ENCODE assay signal across 16 cellular contexts in the genomic region with DNA sequence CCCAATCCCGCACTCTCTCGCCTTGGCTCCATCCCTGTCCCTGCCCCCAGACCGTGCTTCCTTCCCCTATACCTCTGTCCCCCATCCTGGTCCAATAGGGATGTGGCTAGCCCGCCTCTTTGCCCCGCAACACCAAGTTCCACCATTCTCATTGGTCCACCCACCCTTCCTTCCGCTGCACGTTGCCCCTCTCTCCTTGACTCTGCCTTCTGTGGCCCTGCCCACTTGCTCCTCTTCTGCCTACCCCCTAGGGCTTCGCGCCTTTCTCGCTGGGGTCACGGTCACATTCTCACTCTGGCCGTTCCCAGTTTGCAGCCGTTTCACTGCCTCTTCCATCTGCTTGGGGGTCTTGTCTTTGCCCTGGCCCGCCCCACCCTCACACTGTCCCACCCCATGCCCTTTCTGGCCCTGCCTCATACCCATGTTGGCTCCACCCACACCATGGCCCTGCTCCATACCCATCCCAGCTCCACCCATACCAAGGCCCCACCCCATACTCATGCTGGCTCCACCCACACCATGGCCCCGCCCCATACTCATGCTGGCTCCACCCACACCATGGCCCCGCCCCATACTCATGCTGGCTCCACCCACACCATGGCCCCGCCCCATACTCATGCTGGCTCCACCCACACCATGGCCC. TPM values are rescaled to one million over a fixed set of nuclear protein-coding genes. Genes with fewer than 3 reads are reported as not detected.
DNase-seq lines count a peak whose midpoint lies in the region; ATAC-seq, FAIRE-seq and TF ChIP-seq lines count a peak whose summit lies in the region.
"Had no signal": no experiment of that assay in that cellular context is flagged by ENCODE, and none has a peak within 500 bp of the region (broad histone marks: within the 10 kb centered on the region; RNA-seq: fewer than 3 reads in every experiment).

No MANE protein-coding gene starts in this region.

- no peak overlapping the region for H2BK120ac ChIP-seq in H1 (replicated peaks; ENCODE audit: low read depth, low read length)
- no peak overlapping the region for H2BK120ac ChIP-seq in mesendoderm (ENCODE audit: low read depth, low read length)

- WGBS in H1 (ENCODE audit: extremely low coverage in 1 of 2, insufficient coverage in 1 of 2, insufficient read length in 1 of 2, insufficient replicate concordance in 2 of 2, low coverage in 1 of 2, low lambda C conversion rate in 2 of 2, missing lambda C conversion rate in 1 of 2), 2 experiments = 90% methylated on average over 13 of the region's 17 CpGs; no CpG with 5 or more reads in 1 of the 2 experiments
- no CpG with 5 or more reads among the region's 17 CpGs for WGBS in mesendoderm (ENCODE audit: extremely low coverage, insufficient coverage, low lambda C conversion rate)

- no peak overlapping the region for H3K14ac ChIP-seq in H1 (ENCODE audit: insufficient read length)

- H4K20me1 ChIP-seq in H1 (replicated peaks in 1 of 2; ENCODE audit: control insufficient read depth in 1 of 2, insufficient read depth in 2 of 2, low read length in 2 of 2) = peaks cover 0 to 7% of the 10 kb centered on the region in 2 experiments
- H4K20me1 ChIP-seq: BLaER1 had no signal

- H3K36me3 ChIP-seq in HEK293 (ENCODE audit: control insufficient read depth in 2 of 2, insufficient read depth in 1 of 2, low read length in 2 of 2) (peaks cover 0 to 14% of the 10 kb centered on the region in 2 experiments; a peak in 2 of 3 replicates), H1 (ENCODE audit: control insufficient read depth in 2 of 4, insufficient read depth in 4 of 4, low read length in 3 of 4) (peaks cover 0 to 18% (median 6%) of the 10 kb centered on the region in 4 experiments; a peak in 4 of 8 replicates), mesendoderm (ENCODE audit: control insufficient read depth, insufficient read depth, low read length) (no peaks in the 10 kb centered on the region)
- H3K36me3 ChIP-seq: BLaER1 had no signal

- DNase-seq in GM10266 (ENCODE audit: extremely low spot score) = peak; percentile 76
- peak in 1 of 2 experiments; percentile 48 for DNase-seq in H1 (ENCODE audit: low read depth in 1 of 2, low spot score in 2 of 2)
- no peak for DNase-seq in T-helper 17 cell
- DNase-seq in mesendoderm = no peak
- DNase-seq: left ventricle myocardium inferior, NCI-H187 treated with DMSO at 0.1 percent for 48 hours, NCI-H526 had no signal

- H3K79me1 ChIP-seq in H1 (ENCODE audit: low read depth, low read length) (no peaks in the 10 kb centered on the region), mesendoderm (ENCODE audit: low read length) (no peaks in the 10 kb centered on the region)

- no peak for TF ChIP-seq RAD21 in H1 (IDR thresholded peaks at IDR 0.05 in 1 of 2, conservative IDR thresholded peaks at IDR 0.05 in 1 of 2; ENCODE audit: low read depth in 2 of 2, low read length in 2 of 2)

- no peak overlapping the region for H2AK5ac ChIP-seq in H1 (ENCODE audit: low read depth, low read length)
- no peak overlapping the region for H2AK5ac ChIP-seq in mesendoderm (ENCODE audit: low read length)

- no peak for TF ChIP-seq POLR2A in H1 (IDR thresholded peaks at IDR 0.05; ENCODE audit: control extremely low read depth in 1 of 2, low read depth in 2 of 2, low read length in 2 of 2)

- TF ChIP-seq EP300 in H1 (IDR thresholded peaks at IDR 0.05; ENCODE audit: borderline replicate concordance in 1 of 2, low read depth in 2 of 2, low read length in 2 of 2) = no peak

- H3K4me3 Mint-ChIP-seq in T-helper 17 cell = no peak overlapping the region
- H3K4me3 Mint-ChIP-seq: activated T-cell treated with anti-CD3 and anti-CD28 coated beads, Interleukin-2, amount 50 U/mL, for 24 hours had no signal

- H2BK15ac ChIP-seq in H1 (ENCODE audit: low read length) (no peak overlapping the region), mesendoderm (replicated peaks; ENCODE audit: low read depth) (no peak overlapping the region)

- H3K36me3 Mint-ChIP-seq in T-helper 17 cell (ENCODE audit: low read depth) = no peaks in the 10 kb centered on the region

- H3K9me3 ChIP-seq in HEK293 (ENCODE audit: control insufficient read depth, insufficient read depth, low read depth, low read length) (no peaks in the 10 kb centered on the region), H1 (ENCODE audit: insufficient read depth in 2 of 2, low read depth in 1 of 2, low read length in 1 of 2) (peaks cover 18 to 36% of the 10 kb centered on the region in 2 experiments), T-helper 17 cell (ENCODE audit: control insufficient read depth, low read length, poor library complexity, severe bottlenecking) (no peaks in the 10 kb centered on the region)
- H3K9me3 ChIP-seq: BLaER1 had no signal

- FAIRE-seq in H1 (lab: Jason Lieb, UNC) = no peak

- no peak overlapping the region for H2BK20ac ChIP-seq in H1 (ENCODE audit: low read length)

- peak overlapping the region; percentile 8; the same call in 1 of the 2 replicates for H2BK5ac ChIP-seq in H1 (ENCODE audit: low read depth, low read length)
- no peak overlapping the region for H2BK5ac ChIP-seq in mesendoderm (ENCODE audit: low read length)

- H3K27ac ChIP-seq in HEK293 (ENCODE audit: extremely low read depth, low read depth, low read length) = no peak overlapping the region
- no peak overlapping the region for H3K27ac ChIP-seq in H1 (ENCODE audit: low read depth, low read length)
- H3K27ac ChIP-seq in mesendoderm (ENCODE audit: low read depth, low read length) = no peak overlapping the region
- H3K27ac ChIP-seq: BLaER1, left ventricle myocardium inferior had no signal

- H4K8ac ChIP-seq in H1 (ENCODE audit: extremely low read depth, insufficient read depth, low read length) (no peak overlapping the region), mesendoderm (ENCODE audit: low read depth, low read length) (no peak overlapping the region)

- no peak overlapping the region for H3K18ac ChIP-seq in H1 (ENCODE audit: extremely low read depth, low read length)
- H3K18ac ChIP-seq in mesendoderm (ENCODE audit: low read length) = no peak overlapping the region

- H3K27ac Mint-ChIP-seq in T-helper 17 cell = no peak overlapping the region
- H3K27ac Mint-ChIP-seq: activated T-cell treated with anti-CD3 and anti-CD28 coated beads, Interleukin-2, amount 50 U/mL, for 24 hours had no signal

- H3K56ac ChIP-seq in H1 (replicated peaks; ENCODE audit: insufficient read length, low read depth, low read length) (no peak overlapping the region), mesendoderm (ENCODE audit: low read length) (no peak overlapping the region)

- H3K79me2 ChIP-seq in H1 (ENCODE audit: control insufficient read depth in 1 of 2, insufficient read depth in 2 of 2, low read length in 2 of 2) (no peaks in the 10 kb centered on the region), mesendoderm (ENCODE audit: control insufficient read depth, insufficient read depth, low read length) (no peaks in the 10 kb centered on the region)

- ATAC-seq in GM18868 (IDR thresholded peaks at IDR 0.05; ENCODE audit: unreplicated experiment) (no peak), T-helper 17 cell (no peak)
- ATAC-seq: Panc1 had no signal

- no peak overlapping the region for H3K23ac ChIP-seq in H1 (ENCODE audit: insufficient read length)
- no peak overlapping the region for H3K23ac ChIP-seq in mesendoderm (ENCODE audit: low read length)

- H3K4me3 ChIP-seq in HEK293 (ENCODE audit: low read depth, low read length) (no peak overlapping the region), H1 (ENCODE audit: extremely low read depth in 1 of 4, insufficient read depth in 2 of 4, low read depth in 3 of 4, low read length in 4 of 4) (no peak overlapping the region), mesendoderm (ENCODE audit: low read length) (no peak overlapping the region)
- H3K4me3 ChIP-seq: BLaER1, left ventricle myocardium inferior had no signal

- H3K23me2 ChIP-seq in H1 (ENCODE audit: low read depth, low read length) = peaks cover 11% of the 10 kb centered on the region; the same call in 1 of the 2 replicates

- no peak overlapping the region for H2BK12ac ChIP-seq in H1 (ENCODE audit: low read depth, low read length)

- peaks cover 33% of the 10 kb centered on the region for H3K4me1 Mint-ChIP-seq in T-helper 17 cell

- H4K5ac ChIP-seq in H1 (ENCODE audit: insufficient read length, low read depth, low read length) = no peak overlapping the region
- no peak overlapping the region for H4K5ac ChIP-seq in mesendoderm (ENCODE audit: low read length)

- H3K27me3 ChIP-seq in H1 (replicated peaks in 1 of 4; ENCODE audit: control insufficient read depth in 3 of 4, extremely low read depth in 1 of 4, insufficient read depth in 3 of 4, low read length in 3 of 4) (peaks cover 0 to 24% (median 16%) of the 10 kb centered on the region in 4 experiments; a peak in 5 of 7 replicates), mesendoderm (ENCODE audit: insufficient read depth, low read length, poor library complexity) (no peaks in the 10 kb centered on the region)
- H3K27me3 ChIP-seq: BLaER1 had no signal

- CTCF ChIA-PET in HEK293 (lab: Yijun Ruan, JAX) (no interaction called here), H1 (lab: Charles Lee; ENCODE audit: partially characterized antibody) (interaction anchor here (0.6 to 1.5 kb wide), 3 partner anchors 23 to 883 kb away, joined by 3 to 4 read pairs (median 3); partner anchors contain the start of gene ABCA7)

- no peaks in the 10 kb centered on the region for H3K27me3 Mint-ChIP-seq in T-helper 17 cell
- H3K27me3 Mint-ChIP-seq: activated T-cell treated with anti-CD3 and anti-CD28 coated beads, Interleukin-2, amount 50 U/mL, for 24 hours had no signal

- POLR2A ChIA-PET in HEK293 (lab: Yijun Ruan, JAX) = interaction anchor here (0.6 kb wide), 1 partner anchor 19 kb away, joined by 3 read pairs; no protein-coding TSS in a partner anchor
- POLR2A ChIA-PET in H1 (lab: Charles Lee; ENCODE audit: partially characterized antibody) = interaction anchor here (0.6 to 6.9 kb wide), 8 partner anchors 10 to 735 kb away, joined by 3 to 97 read pairs (median 4); partner anchors contain the start of genes CNN2 and RNU6-2

- H3K9ac ChIP-seq in H1 (replicated peaks in 1 of 4; ENCODE audit: extremely low read depth in 1 of 4, low read depth in 3 of 4, low read length in 3 of 4) (no peak overlapping the region), mesendoderm (ENCODE audit: low read length) (no peak overlapping the region)
- H3K9ac ChIP-seq: BLaER1 had no signal

- TF ChIP-seq CTCF in GM10266 (IDR thresholded peaks at IDR 0.05; ENCODE audit: control insufficient read depth, insufficient read depth, low read depth, missing control alignments) (no peak), HEK293 (tag by site-specific recombination; IDR thresholded peaks at IDR 0.05) (no peak), H1 (IDR thresholded peaks at IDR 0.05; ENCODE audit: control extremely low read depth in 1 of 3, insufficient read depth in 1 of 3, low read depth in 1 of 3, low read length in 3 of 3) (no peak)

- no peak overlapping the region for H2AFZ ChIP-seq in H1 (ENCODE audit: low read length)

- H3K4me2 ChIP-seq in H1 (ENCODE audit: insufficient read depth in 1 of 2, low read depth in 2 of 2, low read length in 2 of 2) = no peak overlapping the region
- H3K4me2 ChIP-seq in mesendoderm (ENCODE audit: low read length) = no peak overlapping the region
- H3K4me2 ChIP-seq: BLaER1 had no signal

- no peak overlapping the region for H4K91ac ChIP-seq in H1 (replicated peaks; ENCODE audit: insufficient read length, low read length)

- peaks cover 2% of the 10 kb centered on the region; the same call in 1 of the 2 replicates for H3K4me1 ChIP-seq in HEK293 (ENCODE audit: control insufficient read depth, insufficient read depth, low read length)
- peaks cover 0 to 27% (median 18%) of the 10 kb centered on the region in 4 experiments; a peak in 6 of 7 replicates for H3K4me1 ChIP-seq in H1 (replicated peaks in 1 of 4; ENCODE audit: control insufficient read depth in 3 of 4, insufficient read depth in 4 of 4, low read length in 3 of 4)
- peaks cover 4% of the 10 kb centered on the region for H3K4me1 ChIP-seq in mesendoderm (ENCODE audit: control insufficient read depth, low read depth, low read length)

- no peak overlapping the region for H3K4ac ChIP-seq in H1 (replicated peaks; ENCODE audit: insufficient read length, low read depth, low read length)
- H3K4ac ChIP-seq in mesendoderm (ENCODE audit: low read depth, low read length) = no peak overlapping the region

RNA-seq across cellular contexts. Expression of gene ARHGAP45, which starts 4.5 kb away (rescaled TPM):
- total RNA-seq in H1 (2021; fragmentation: NEBNext Ultra II Directional; extraction: Animal tissue kit (Norgen Biotek cat#: 25700)) = 41.8 and 43.6 TPM in 2 replicates
- polyA plus RNA-seq in H1 (2011; rRNA removed) = 31.4 and 40.2 TPM in 2 replicates
- 36.8 TPM for polyA plus RNA-seq in H1 (2011; cell fraction: cytosol; rRNA removed)
- polyA plus RNA-seq in H1 (2011; cell fraction: nucleus; rRNA removed) = 67.4 TPM
- 26.5 to 43.1 TPM (median 35.3 TPM) in 4 replicates for polyA plus RNA-seq in H1 (2012, experiment 1 of 2)
- polyA plus RNA-seq in H1 (2012, experiment 2 of 2) = 29.2 TPM
- 16.7 TPM for polyA plus RNA-seq in H1 (2013, experiment 1 of 2)
- polyA plus RNA-seq in H1 (2013, experiment 2 of 2) = 16.2 TPM
- polyA minus RNA-seq in H1 (2011; rRNA and poly(A)+ RNA removed) = 13.6 and 19.9 TPM in 2 replicates
- 28.4 TPM for polyA minus RNA-seq in H1 (2011; cell fraction: cytosol; rRNA and poly(A)+ RNA removed)
- polyA minus RNA-seq in H1 (2011; cell fraction: nucleus; rRNA and poly(A)+ RNA removed) = 25.1 TPM
- total RNA-seq in T-helper 17 cell = 100 to 1,000 TPM; 603 to 646 TPM
- 7.9 TPM for polyA plus RNA-seq in mesendoderm (2013, experiment 1 of 2)
- 8.0 TPM for polyA plus RNA-seq in mesendoderm (2013, experiment 2 of 2)

RNA-seq across cellular contexts. Expression of gene ABCA7, which starts 22.6 kb away (rescaled TPM):
- 25.6 and 29.7 TPM in 2 replicates for total RNA-seq in H1 (2021; fragmentation: NEBNext Ultra II Directional; extraction: Animal tissue kit (Norgen Biotek cat#: 25700))
- 10.4 and 17.4 TPM in 2 replicates for polyA plus RNA-seq in H1 (2011; rRNA removed)
- 11.0 TPM for polyA plus RNA-seq in H1 (2011; cell fraction: cytosol; rRNA removed)
- 75.8 TPM for polyA plus RNA-seq in H1 (2011; cell fraction: nucleus; rRNA removed)
- polyA plus RNA-seq in H1 (2012, experiment 1 of 2) = 24.0 to 35.6 TPM (median 26.9 TPM) in 4 replicates
- polyA plus RNA-seq in H1 (2012, experiment 2 of 2) = 20.8 TPM
- polyA plus RNA-seq in H1 (2013, experiment 1 of 2) = 22.9 TPM
- 19.2 TPM for polyA plus RNA-seq in H1 (2013, experiment 2 of 2)
- 7.3 and 11.6 TPM in 2 replicates for polyA minus RNA-seq in H1 (2011; rRNA and poly(A)+ RNA removed)
- 17.7 TPM for polyA minus RNA-seq in H1 (2011; cell fraction: cytosol; rRNA and poly(A)+ RNA removed)
- 32.0 TPM for polyA minus RNA-seq in H1 (2011; cell fraction: nucleus; rRNA and poly(A)+ RNA removed)
- total RNA-seq in T-helper 17 cell = 100 to 1,000 TPM; 107 to 112 TPM
- polyA plus RNA-seq in mesendoderm (2013, experiment 1 of 2) = 3.9 TPM
- polyA plus RNA-seq in mesendoderm (2013, experiment 2 of 2) = 4.4 TPM

RNA-seq across cellular contexts. Expression of gene POLR2E, which starts 32.7 kb away (rescaled TPM):
- 274 and 281 TPM in 2 replicates for total RNA-seq in H1 (2021; fragmentation: NEBNext Ultra II Directional; extraction: Animal tissue kit (Norgen Biotek cat#: 25700))
- 381 and 483 TPM in 2 replicates for polyA plus RNA-seq in H1 (2011; rRNA removed)
- polyA plus RNA-seq in H1 (2011; cell fraction: cytosol; rRNA removed) = 378 TPM
- 283 TPM for polyA plus RNA-seq in H1 (2011; cell fraction: nucleus; rRNA removed)
- 286 to 416 TPM (median 379 TPM) in 4 replicates for polyA plus RNA-seq in H1 (2012, experiment 1 of 2)
- polyA plus RNA-seq in H1 (2012, experiment 2 of 2) = 296 TPM
- polyA plus RNA-seq in H1 (2013, experiment 1 of 2) = 195 TPM
- polyA plus RNA-seq in H1 (2013, experiment 2 of 2) = 204 TPM
- polyA minus RNA-seq in H1 (2011; rRNA and poly(A)+ RNA removed) = 110 and 140 TPM in 2 replicates
- 128 TPM for polyA minus RNA-seq in H1 (2011; cell fraction: cytosol; rRNA and poly(A)+ RNA removed)
- polyA minus RNA-seq in H1 (2011; cell fraction: nucleus; rRNA and poly(A)+ RNA removed) = 125 TPM
- 10 to 100 TPM; 63.8 to 81.4 TPM for total RNA-seq in T-helper 17 cell
- polyA plus RNA-seq in mesendoderm (2013, experiment 1 of 2) = 206 TPM
- polyA plus RNA-seq in mesendoderm (2013, experiment 2 of 2) = 211 TPM

RNA-seq across cellular contexts. Expression of gene CNN2, which starts 36.1 kb away (rescaled TPM):
- 522 and 551 TPM in 2 replicates for total RNA-seq in H1 (2021; fragmentation: NEBNext Ultra II Directional; extraction: Animal tissue kit (Norgen Biotek cat#: 25700))
- 189 and 349 TPM in 2 replicates for polyA plus RNA-seq in H1 (2011; rRNA removed)
- 238 TPM for polyA plus RNA-seq in H1 (2011; cell fraction: cytosol; rRNA removed)
- 235 TPM for polyA plus RNA-seq in H1 (2011; cell fraction: nucleus; rRNA removed)
- 294 to 464 TPM (median 423 TPM) in 4 replicates for polyA plus RNA-seq in H1 (2012, experiment 1 of 2)
- 443 TPM for polyA plus RNA-seq in H1 (2012, experiment 2 of 2)
- 346 TPM for polyA plus RNA-seq in H1 (2013, experiment 1 of 2)
- 345 TPM for polyA plus RNA-seq in H1 (2013, experiment 2 of 2)
- 314 and 396 TPM in 2 replicates for polyA minus RNA-seq in H1 (2011; rRNA and poly(A)+ RNA removed)
- polyA minus RNA-seq in H1 (2011; cell fraction: cytosol; rRNA and poly(A)+ RNA removed) = 453 TPM
- 127 TPM for polyA minus RNA-seq in H1 (2011; cell fraction: nucleus; rRNA and poly(A)+ RNA removed)
- 100 to 1,000 TPM; 263 to 301 TPM for total RNA-seq in T-helper 17 cell
- polyA plus RNA-seq in mesendoderm (2013, experiment 1 of 2) = 595 TPM
- 606 TPM for polyA plus RNA-seq in mesendoderm (2013, experiment 2 of 2)

RNA-seq across cellular contexts. Expression of gene RNU6-2, which starts 41.2 kb away (rescaled TPM):
- total RNA-seq in H1 (2021; fragmentation: NEBNext Ultra II Directional; extraction: Animal tissue kit (Norgen Biotek cat#: 25700)) = not detected in 2 replicates
- not detected in 2 replicates for polyA plus RNA-seq in H1 (2011; rRNA removed)
- not detected for polyA plus RNA-seq in H1 (2011; cell fraction: cytosol; rRNA removed)
- polyA plus RNA-seq in H1 (2011; cell fraction: nucleus; rRNA removed) = not detected
- polyA plus RNA-seq in H1 (2012, experiment 1 of 2) = not detected in 4 replicates
- polyA plus RNA-seq in H1 (2012, experiment 2 of 2) = not detected
- not detected for polyA plus RNA-seq in H1 (2013, experiment 1 of 2)
- not detected for polyA plus RNA-seq in H1 (2013, experiment 2 of 2)
- under 0.01 TPM in 1 of 2 replicates, not detected in the other for polyA minus RNA-seq in H1 (2011; rRNA and poly(A)+ RNA removed)
- polyA minus RNA-seq in H1 (2011; cell fraction: cytosol; rRNA and poly(A)+ RNA removed) = not detected
- not detected for polyA minus RNA-seq in H1 (2011; cell fraction: nucleus; rRNA and poly(A)+ RNA removed)
- total RNA-seq in T-helper 17 cell = not detected
- polyA plus RNA-seq in mesendoderm (2013, experiment 1 of 2) = not detected
- not detected for polyA plus RNA-seq in mesendoderm (2013, experiment 2 of 2)
- total RNA-seq: cardiac septum, fibroblast of villous mesenchyme, left ventricle myocardium inferior, M059J had no signal
- polyA plus RNA-seq: adipose tissue had no signal

Comparison
In these comparisons a context has a peak if more than half of its experiments do, and no peak if none do; other contexts are left out.
1. RNA of gene ARHGAP45, which starts 4.5 kb away (total RNA-seq): 603 to 646 TPM in T-helper 17 cell; 41.8 to 43.6 TPM in H1; every median in the first group is over 10 times any median in the second.